ENCODE assay signal across 17 cellular contexts in genomic region chr1:153770812-153771211, GRCh38. TPM values are rescaled to one million over a fixed set of nuclear protein-coding genes. Genes with fewer than 3 reads are reported as not detected.
A peak's percentile ranks its signal among the peaks of the same experiment; 100 is the strongest.
DNase-seq lines count a peak whose midpoint lies in the region; ATAC-seq, FAIRE-seq and TF ChIP-seq lines count a peak whose summit lies in the region.
"Had no signal": no experiment of that assay in that cellular context is flagged by ENCODE, and none has a peak within 500 bp of the region (broad histone marks: within the 10 kb centered on the region; RNA-seq: fewer than 3 reads in every experiment).

No MANE protein-coding gene starts in this region.

- 70 to 78% methylated on average over 11 of the region's 11 CpGs for WGBS in pancreas, 2 donors

- H3K36me3 Mint-ChIP-seq in GM23338 (ENCODE audit: low read depth) (peaks cover 84% of the 10 kb centered on the region), glutamatergic neuron (ENCODE audit: unreplicated experiment) (no peaks in the 10 kb centered on the region), progenitor cell of endocrine pancreas (ENCODE audit: insufficient read depth) (peaks cover 27% of the 10 kb centered on the region)
- H3K36me3 Mint-ChIP-seq in stimulated activated memory B cell treated with anti-CD40 and anti-IgM and Interleukin-4, amounts not matched to agents 10 μg/mL and 1 μg/mL and 100 μg/mL, for 72 hours = peaks cover 61% of the 10 kb centered on the region

- H3K27ac Mint-ChIP-seq in GM23338 = peak overlapping the region; percentile 78; the same call in 1 of the 2 replicates
- H3K27ac Mint-ChIP-seq in glutamatergic neuron (ENCODE audit: unreplicated experiment) = peak overlapping the region; percentile 82
- H3K27ac Mint-ChIP-seq in stimulated activated memory B cell treated with anti-CD40 and anti-IgM and Interleukin-4, amounts not matched to agents 10 μg/mL and 1 μg/mL and 100 μg/mL, for 72 hours = peak overlapping the region; percentile 65
- no peak overlapping the region for H3K27ac Mint-ChIP-seq in progenitor cell of endocrine pancreas
- H3K27ac Mint-ChIP-seq: activated T-cell treated with anti-CD3 and anti-CD28 coated beads, Interleukin-2, amount 50 U/mL, for 72 hours; HFFc6 had no signal

- DNase-seq in GM23338 (ENCODE audit: low spot score) (no peak), RWPE1 (ENCODE audit: low spot score) (no peak), glutamatergic neuron (no peak), NCI-H748 (lab: John Stamatoyannopoulos, UW; ENCODE audit: unreplicated experiment) (no peak), progenitor cell of endocrine pancreas (ENCODE audit: low spot score, unreplicated experiment) (no peak), pancreas (no peak)
- DNase-seq: activated CD8-positive, alpha-beta T cell treated with anti-CD3 and anti-CD28 coated beads, Interleukin-2, amount 10 ng/mL, durations not matched to agents 7 days and 5 days; activated T-cell treated with anti-CD3 and anti-CD28 coated beads, Interleukin-2, amount 50 U/mL, for 72 hours; AML-193; HFFc6; naive B cell; NCI-H187; NCI-H446 had no signal

- H3K27me3 ChIP-seq in GM23338 (ENCODE audit: insufficient read depth) (no peaks in the 10 kb centered on the region), pancreas (no peaks in the 10 kb centered on the region)

- peaks cover 19% of the 10 kb centered on the region for H3F3A ChIP-seq in GM23338 (replicated peaks; ENCODE audit: low read depth)

- H3K9me2 ChIP-seq in GM23338 (ENCODE audit: insufficient read depth) = no peaks in the 10 kb centered on the region

- H3K9me3 Mint-ChIP-seq in GM23338 = no peaks in the 10 kb centered on the region
- H3K9me3 Mint-ChIP-seq in glutamatergic neuron (ENCODE audit: unreplicated experiment) = peaks cover 3% of the 10 kb centered on the region
- H3K9me3 Mint-ChIP-seq in stimulated activated memory B cell treated with anti-CD40 and anti-IgM and Interleukin-4, amounts not matched to agents 10 μg/mL and 1 μg/mL and 100 μg/mL, for 72 hours = no peaks in the 10 kb centered on the region
- H3K9me3 Mint-ChIP-seq in progenitor cell of endocrine pancreas (ENCODE audit: low read depth) = no peaks in the 10 kb centered on the region
- H3K9me3 Mint-ChIP-seq: activated T-cell treated with anti-CD3 and anti-CD28 coated beads, Interleukin-2, amount 50 U/mL, for 72 hours; HFFc6; naive B cell had no signal

- peaks cover 21% of the 10 kb centered on the region for H3K36me3 ChIP-seq in GM23338 (ENCODE audit: insufficient read depth)
- peaks cover 0 to 20% (median 0%) of the 10 kb centered on the region in 3 donors for H3K36me3 ChIP-seq in pancreas

- POLR2A ChIA-PET in RWPE1 (lab: Yijun Ruan, JAX; ENCODE audit: low non-redundant PET) = no interaction called here

- no peak overlapping the region for H3K4me2 ChIP-seq in GM23338

- H3K27ac ChIP-seq in GM23338 (ENCODE audit: low read depth) (no peak overlapping the region), RWPE1 (peak overlapping the region; percentile 96), pancreas (no peak overlapping the region)

- no peak overlapping the region for H3K4me3 ChIP-seq in GM23338
- no peak overlapping the region for H3K4me3 ChIP-seq in pancreas

- H3K27me3 Mint-ChIP-seq in GM23338 (ENCODE audit: insufficient read depth, low read depth, poor library complexity) = peaks cover 20% of the 10 kb centered on the region
- peaks cover 3% of the 10 kb centered on the region for H3K27me3 Mint-ChIP-seq in glutamatergic neuron (ENCODE audit: unreplicated experiment)
- H3K27me3 Mint-ChIP-seq in stimulated activated memory B cell treated with anti-CD40 and anti-IgM and Interleukin-4, amounts not matched to agents 10 μg/mL and 1 μg/mL and 100 μg/mL, for 72 hours = no peaks in the 10 kb centered on the region
- no peaks in the 10 kb centered on the region for H3K27me3 Mint-ChIP-seq in progenitor cell of endocrine pancreas
- H3K27me3 Mint-ChIP-seq: naive B cell had no signal

- intact Hi-C loops in pancreas (cut with DNase I) = no loop called here

- CTCF ChIA-PET in RWPE1 (lab: Yijun Ruan, JAX) = interaction anchor here (1.5 kb wide), 1 partner anchor 93 kb away, joined by 4 read pairs; no protein-coding TSS in a partner anchor

- no peak overlapping the region for H2AFZ ChIP-seq in GM23338

- no peaks in the 10 kb centered on the region for H3K9me3 ChIP-seq in pancreas

- peaks cover 3% of the 10 kb centered on the region; the same call in 1 of the 2 replicates for H4K20me1 ChIP-seq in GM23338 (replicated peaks; ENCODE audit: insufficient read depth)

- H3K4me1 Mint-ChIP-seq in GM23338 (peaks cover 41% of the 10 kb centered on the region), glutamatergic neuron (ENCODE audit: low read depth, unreplicated experiment) (peaks cover 19% of the 10 kb centered on the region), progenitor cell of endocrine pancreas (ENCODE audit: low read depth) (peaks cover 30% of the 10 kb centered on the region)
- peaks cover 35% of the 10 kb centered on the region for H3K4me1 Mint-ChIP-seq in stimulated activated memory B cell treated with anti-CD40 and anti-IgM and Interleukin-4, amounts not matched to agents 10 μg/mL and 1 μg/mL and 100 μg/mL, for 72 hours

- ATAC-seq in GM23338 (no peak), pancreas (no peak), HG03378 (IDR thresholded peaks at IDR 0.05; ENCODE audit: unreplicated experiment) (no peak)
- no peak for ATAC-seq in stimulated activated memory B cell treated with anti-CD40 and anti-IgM and Interleukin-4, amounts not matched to agents 10 μg/mL and 1 μg/mL and 100 μg/mL, for 72 hours
- ATAC-seq: activated CD8-positive, alpha-beta T cell treated with anti-CD3 and anti-CD28 coated beads, Interleukin-2, amount 10 ng/mL, durations not matched to agents 7 days and 5 days; activated T-cell treated with anti-CD3 and anti-CD28 coated beads, Interleukin-2, amount 50 U/mL, for 72 hours; SK-N-SH treated with all-trans-retinoic acid at 6 μM for 48 hours had no signal

- FAIRE-seq in pancreas (lab: Jason Lieb, UNC) = no peak
- FAIRE-seq: TTC549 had no signal

- TF ChIP-seq CTCF in GM23338 (conservative IDR thresholded peaks at IDR 0.05; ENCODE audit: low read depth in 2 of 2) = no peak
- TF ChIP-seq CTCF in RWPE1 (conservative IDR thresholded peaks at IDR 0.05; ENCODE audit: low read depth) = no peak
- no peak for TF ChIP-seq CTCF in glutamatergic neuron (IDR thresholded peaks at IDR 0.05; ENCODE audit: partially characterized antibody, unreplicated experiment)
- TF ChIP-seq CTCF in progenitor cell of endocrine pancreas (IDR thresholded peaks at IDR 0.05; ENCODE audit: unreplicated experiment) = no peak
- no peak for TF ChIP-seq CTCF in pancreas (IDR thresholded peaks at IDR 0.05)

- H3K4me1 ChIP-seq in GM23338 (ENCODE audit: insufficient read depth) (peaks cover 16% of the 10 kb centered on the region), pancreas (peaks cover 10 to 20% (median 14%) of the 10 kb centered on the region in 3 donors)

- H3K4me3 Mint-ChIP-seq in GM23338 (peak overlapping the region; percentile 20; the same call in 1 of the 3 replicates), glutamatergic neuron (ENCODE audit: unreplicated experiment) (no peak overlapping the region), progenitor cell of endocrine pancreas (ENCODE audit: low read depth) (no peak overlapping the region)
- H3K4me3 Mint-ChIP-seq in stimulated activated memory B cell treated with anti-CD40 and anti-IgM and Interleukin-4, amounts not matched to agents 10 μg/mL and 1 μg/mL and 100 μg/mL, for 72 hours = no peak overlapping the region
- H3K4me3 Mint-ChIP-seq: activated CD8-positive, alpha-beta T cell treated with anti-CD3 and anti-CD28 coated beads, Interleukin-2, amount 10 ng/mL, durations not matched to agents 7 days and 5 days; activated T-cell treated with anti-CD3 and anti-CD28 coated beads, Interleukin-2, amount 50 U/mL, for 72 hours; HFFc6 had no signal

- H3K79me2 ChIP-seq in GM23338 (replicated peaks; ENCODE audit: insufficient read depth) = no peaks in the 10 kb centered on the region

TF ChIP-seq in GM23338, 12 proteins besides CTCF, POLR2A, EP300 and RAD21 (continues in another document):
- TF ChIP-seq NANOG (IDR thresholded peaks at IDR 0.05; ENCODE audit: borderline replicate concordance) (no peak), STAT1 (IDR thresholded peaks at IDR 0.05; ENCODE audit: unreplicated experiment) (no peak), JUNB (IDR thresholded peaks at IDR 0.05; ENCODE audit: unreplicated experiment) (no peak), EZH2 (IDR thresholded peaks at IDR 0.05; ENCODE audit: low read depth, unreplicated experiment) (no peak), ZNF331 (CRISPR knock-in tag; IDR thresholded peaks at IDR 0.05; ENCODE audit: low read depth) (no peak)

RNA-seq across cellular contexts. Expression of gene SLC27A3, which starts 4.4 kb away (rescaled TPM):
- total RNA-seq in GM23338 (2014; rRNA removed; shearing (Covaris generic)) = 18.8 and 24.2 TPM in 2 replicates
- 26.3 and 27.1 TPM in 2 replicates for polyA plus RNA-seq in GM23338 (2016; fragmentation: Nextera tagmentation; extraction: Ambion mirVana)
- 10.8 TPM for total RNA-seq in glutamatergic neuron (ENCODE audit: unreplicated experiment)
- 29.5 and 36.6 TPM in 2 replicates for total RNA-seq in progenitor cell of endocrine pancreas
- 10 to 100 TPM in 3 of 6 donors, 1 to 10 TPM in 3; 9.0 to 23.6 (median 10.8) TPM for total RNA-seq in pancreas
- polyA plus RNA-seq in pancreas = 10 to 100 TPM; 46.9 to 64.0 TPM

RNA-seq across cellular contexts. Expression of gene INTS3, which starts 43.0 kb away (rescaled TPM):
- total RNA-seq in GM23338 (2014; rRNA removed; shearing (Covaris generic)) = 51.3 and 51.5 TPM in 2 replicates
- 21.5 and 22.7 TPM in 2 replicates for polyA plus RNA-seq in GM23338 (2016; fragmentation: Nextera tagmentation; extraction: Ambion mirVana)
- 56.7 TPM for total RNA-seq in glutamatergic neuron (ENCODE audit: unreplicated experiment)
- total RNA-seq in progenitor cell of endocrine pancreas = 145 and 152 TPM in 2 replicates
- 10 to 100 TPM; 13.5 to 41.4 (median 18.8) TPM for total RNA-seq in pancreas
- polyA plus RNA-seq in pancreas = 10 to 100 TPM; 45.1 to 56.2 TPM
